1 cellular context compared by ENCODE assay signal in the genomic region with DNA sequence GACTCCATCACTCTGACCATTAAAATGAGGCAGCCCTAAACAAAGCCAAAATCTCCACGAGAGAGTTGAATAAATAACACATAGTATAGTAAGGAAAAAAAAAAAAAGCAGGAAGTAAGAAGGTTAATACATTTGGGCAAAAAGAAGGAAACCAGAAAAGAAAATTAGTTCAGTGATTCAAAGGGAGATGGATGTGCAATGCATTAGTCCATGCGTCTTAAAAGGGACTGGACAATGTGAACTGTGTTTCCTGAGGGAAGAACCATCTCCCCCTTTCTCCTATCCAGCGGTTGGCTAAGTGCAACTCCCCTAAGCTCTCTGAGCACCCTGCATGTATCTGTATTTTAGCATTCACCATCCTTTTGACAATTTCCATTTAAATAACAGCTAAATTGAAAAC.
TF ChIP-seq lines count a peak whose summit lies in the region.

No MANE protein-coding gene starts in this region.

TF ChIP-seq in SK-N-SH, 30 proteins besides CTCF, POLR2A, EP300 and RAD21 (continued from another document):
- TF ChIP-seq SMC3 (IDR thresholded peaks at IDR 0.05; ENCODE audit: low read depth, low read length) (no peak), CHD2 (IDR thresholded peaks at IDR 0.05; ENCODE audit: low read length, partially characterized antibody) (no peak), MEF2A (IDR thresholded peaks at IDR 0.05; ENCODE audit: borderline replicate concordance, low read depth) (no peak), POLR2AphosphoS5 (IDR thresholded peaks at IDR 0.05; ENCODE audit: low read depth, low read length) (no peak)
